In genomic region chr2:238125127-238125885, GRCh38 we compare ENCODE assay signal across 32 cellular contexts. TPM values are rescaled to one million over a fixed set of nuclear protein-coding genes. Genes with fewer than 3 reads are reported as not detected.
"Had no signal": no experiment of that assay in that cellular context is flagged by ENCODE, and none has a peak within 500 bp of the region (broad histone marks: within the 10 kb centered on the region; RNA-seq: fewer than 3 reads in every experiment).

No MANE protein-coding gene starts in this region.

- H3K36me3 Mint-ChIP-seq: activated CD8-positive, alpha-beta memory T cell treated with anti-CD3 and anti-CD28 coated beads, Interleukin-2, amount 10 ng/mL, durations not matched to agents 7 days and 5 days; activated naive CD4-positive, alpha-beta T cell treated with anti-CD3 and anti-CD28 coated beads, Interleukin-2, amount 50 U/mL, for 24 hours; immature natural killer cell; memory B cell; stimulated activated memory B cell treated with anti-CD40 and anti-IgM and Interleukin-4, amounts not matched to agents 10 μg/mL and 1 μg/mL and 100 μg/mL, for 72 hours; T-cell had no signal

- H3K27ac Mint-ChIP-seq: activated CD4-positive, alpha-beta T cell treated with anti-CD3 and anti-CD28 coated beads, Interleukin-2, amount 10 ng/mL, durations not matched to agents 24 days and 14 days; activated CD8-positive, alpha-beta memory T cell treated with anti-CD3 and anti-CD28 coated beads, Interleukin-2, amount 10 ng/mL, durations not matched to agents 7 days and 5 days; activated CD8-positive, alpha-beta T cell treated with anti-CD3 and anti-CD28 coated beads for 36 hours; activated naive CD4-positive, alpha-beta T cell treated with anti-CD3 and anti-CD28 coated beads, Interleukin-2, amount 50 U/mL, for 24 hours; activated T-helper 1 cell treated with anti-CD3 and anti-CD28 coated beads, Interleukin-12 subunit alpha, Interleukin-12 subunit beta, Interleukin-2, Interleukin-4 antibody, amounts not matched to agents 30 ng/mL and 10 ng/mL and 1 ng/mL, durations not matched to agents 14 hours and 24 hours and 36 hours; dendritic cell treated with granulocyte-macrophage colony-stimulating factor and Interleukin-4, amounts not matched to agents 40 ng/mL and 50 ng/mL, for 4 days; memory B cell; stimulated activated memory B cell treated with anti-CD40 and anti-IgM and Interleukin-4, amounts not matched to agents 10 μg/mL and 1 μg/mL and 100 μg/mL, for 72 hours; T-cell; T-helper 2 cell treated with Interferon-gamma antibody and Interleukin-4, amounts not matched to agents 5 μg/mL and 100 μg/mL, for 36 hours had no signal

- H3K27ac ChIP-seq: body of pancreas, cardiac muscle cell, hepatocyte, ovary, stomach, suprapubic skin, tibial nerve, VCaP had no signal

- DNase-seq: activated CD4-positive, alpha-beta T cell treated with anti-CD3 and anti-CD28 coated beads, Interleukin-2, amount 10 ng/mL, durations not matched to agents 24 days and 14 days; activated CD8-positive, alpha-beta memory T cell treated with anti-CD3 and anti-CD28 coated beads, Interleukin-2, amount 10 ng/mL, durations not matched to agents 7 days and 5 days; activated CD8-positive, alpha-beta T cell treated with anti-CD3 and anti-CD28 coated beads for 36 hours; activated gamma-delta T cell; activated T-cell treated with anti-CD3 and anti-CD28 coated beads for 4 hours; anterior cingulate cortex; body of pancreas; effector CD4-positive, alpha-beta T cell; foreskin fibroblast; immature natural killer cell; kidney glomerular epithelial cell; ovary; small intestine; stimulated activated CD4-positive, alpha-beta T cell treated with anti-CD3 and anti-CD28 coated beads, Interleukin-15, amount 100 ng/mL, for 24 hours; stomach; T-cell had no signal

- H3K4me3 ChIP-seq: body of pancreas, cardiac muscle cell, hepatocyte, ovary, stomach, suprapubic skin, tibial nerve had no signal

- H3K27me3 Mint-ChIP-seq: activated CD4-positive, alpha-beta T cell treated with anti-CD3 and anti-CD28 coated beads, Interleukin-2, amount 10 ng/mL, durations not matched to agents 24 days and 14 days; activated CD8-positive, alpha-beta memory T cell treated with anti-CD3 and anti-CD28 coated beads, Interleukin-2, amount 10 ng/mL, durations not matched to agents 7 days and 5 days; activated CD8-positive, alpha-beta T cell treated with anti-CD3 and anti-CD28 coated beads for 36 hours; activated naive CD4-positive, alpha-beta T cell treated with anti-CD3 and anti-CD28 coated beads, Interleukin-2, amount 50 U/mL, for 24 hours; memory B cell; stimulated activated memory B cell treated with anti-CD40 and anti-IgM and Interleukin-4, amounts not matched to agents 10 μg/mL and 1 μg/mL and 100 μg/mL, for 72 hours; T-cell had no signal

- H3K9me3 ChIP-seq: body of pancreas, ovary, stomach, suprapubic skin, tibial nerve had no signal

- H3K9me3 Mint-ChIP-seq: activated CD4-positive, alpha-beta T cell treated with anti-CD3 and anti-CD28 coated beads, Interleukin-2, amount 10 ng/mL, durations not matched to agents 24 days and 14 days; activated CD8-positive, alpha-beta T cell treated with anti-CD3 and anti-CD28 coated beads for 36 hours; activated naive CD4-positive, alpha-beta T cell treated with anti-CD3 and anti-CD28 coated beads, Interleukin-2, amount 50 U/mL, for 24 hours; activated T-helper 1 cell treated with anti-CD3 and anti-CD28 coated beads, Interleukin-12 subunit alpha, Interleukin-12 subunit beta, Interleukin-2, Interleukin-4 antibody, amounts not matched to agents 30 ng/mL and 10 ng/mL and 1 ng/mL, durations not matched to agents 14 hours and 24 hours and 36 hours; dendritic cell treated with granulocyte-macrophage colony-stimulating factor and Interleukin-4, amounts not matched to agents 40 ng/mL and 50 ng/mL, for 4 days; immature natural killer cell; memory B cell; neural crest cell; stimulated activated memory B cell treated with anti-CD40 and anti-IgM and Interleukin-4, amounts not matched to agents 10 μg/mL and 1 μg/mL and 100 μg/mL, for 72 hours; T-cell; T-helper 2 cell treated with Interferon-gamma antibody and Interleukin-4, amounts not matched to agents 5 μg/mL and 100 μg/mL, for 36 hours had no signal

- H3K27me3 ChIP-seq: body of pancreas, cardiac muscle cell, hepatocyte, ovary had no signal

- H3K4me3 Mint-ChIP-seq: activated CD4-positive, alpha-beta T cell treated with anti-CD3 and anti-CD28 coated beads, Interleukin-2, amount 10 ng/mL, durations not matched to agents 24 days and 14 days; activated CD8-positive, alpha-beta memory T cell treated with anti-CD3 and anti-CD28 coated beads, Interleukin-2, amount 10 ng/mL, durations not matched to agents 7 days and 5 days; activated CD8-positive, alpha-beta T cell treated with anti-CD3 and anti-CD28 coated beads for 36 hours; activated naive CD4-positive, alpha-beta T cell treated with anti-CD3 and anti-CD28 coated beads, Interleukin-2, amount 50 U/mL, for 24 hours; activated T-helper 1 cell treated with anti-CD3 and anti-CD28 coated beads, Interleukin-12 subunit alpha, Interleukin-12 subunit beta, Interleukin-2, Interleukin-4 antibody, amounts not matched to agents 30 ng/mL and 10 ng/mL and 1 ng/mL, durations not matched to agents 14 hours and 24 hours and 36 hours; dendritic cell treated with granulocyte-macrophage colony-stimulating factor and Interleukin-4, amounts not matched to agents 40 ng/mL and 50 ng/mL, for 4 days; immature natural killer cell; memory B cell; neural crest cell; stimulated activated memory B cell treated with anti-CD40 and anti-IgM and Interleukin-4, amounts not matched to agents 10 μg/mL and 1 μg/mL and 100 μg/mL, for 72 hours; T-cell; T-helper 2 cell treated with Interferon-gamma antibody and Interleukin-4, amounts not matched to agents 5 μg/mL and 100 μg/mL, for 36 hours had no signal

- H3K36me3 ChIP-seq: cardiac muscle cell, ovary, stomach, suprapubic skin, tibial nerve had no signal

- H3K4me1 Mint-ChIP-seq: activated CD4-positive, alpha-beta T cell treated with anti-CD3 and anti-CD28 coated beads, Interleukin-2, amount 10 ng/mL, durations not matched to agents 24 days and 14 days; activated CD8-positive, alpha-beta memory T cell treated with anti-CD3 and anti-CD28 coated beads, Interleukin-2, amount 10 ng/mL, durations not matched to agents 7 days and 5 days; activated naive CD4-positive, alpha-beta T cell treated with anti-CD3 and anti-CD28 coated beads, Interleukin-2, amount 50 U/mL, for 24 hours; immature natural killer cell; memory B cell; neural crest cell; T-cell had no signal

- ATAC-seq: activated CD4-positive, CD25-positive, alpha-beta regulatory T cell treated with anti-CD3 and anti-CD28 coated beads, Interleukin-2, amount 50 U/mL, for 24 hours; activated CD8-positive, alpha-beta memory T cell treated with anti-CD3 and anti-CD28 coated beads, Interleukin-2, amount 10 ng/mL, durations not matched to agents 7 days and 5 days; activated CD8-positive, alpha-beta T cell treated with anti-CD3 and anti-CD28 coated beads for 36 hours; body of pancreas; sciatic nerve; stimulated activated memory B cell treated with anti-CD40 and anti-IgM and Interleukin-4, amounts not matched to agents 10 μg/mL and 1 μg/mL and 100 μg/mL, for 72 hours; T-cell had no signal

RNA-seq across cellular contexts. Expression of gene KLHL30, which starts 13.2 kb away (rescaled TPM):
- total RNA-seq: activated CD4-positive, alpha-beta T cell treated with anti-CD3 and anti-CD28 coated beads, Interleukin-2, amount 10 ng/mL, durations not matched to agents 24 days and 14 days; activated CD8-positive, alpha-beta memory T cell treated with anti-CD3 and anti-CD28 coated beads, Interleukin-2, amount 10 ng/mL, durations not matched to agents 7 days and 5 days; activated CD8-positive, alpha-beta T cell treated with anti-CD3 and anti-CD28 coated beads for 36 hours; activated T-helper 1 cell treated with anti-CD3 and anti-CD28 coated beads, Interleukin-12 subunit alpha, Interleukin-12 subunit beta, Interleukin-2, Interleukin-4 antibody, amounts not matched to agents 30 ng/mL and 10 ng/mL and 1 ng/mL, durations not matched to agents 14 hours and 24 hours and 36 hours; hepatocyte; mononuclear cell; pulmonary artery endothelial cell; T-cell had no signal
- polyA plus RNA-seq: immature natural killer cell had no signal

RNA-seq across cellular contexts. Expression of gene ESPNL, which starts 25.2 kb away (rescaled TPM):
- total RNA-seq: body of pancreas, sciatic nerve had no signal
- polyA plus RNA-seq: immature natural killer cell had no signal

RNA-seq across cellular contexts. Expression of gene ERFE, which starts 33.5 kb away (rescaled TPM):
- total RNA-seq: activated CD8-positive, alpha-beta memory T cell treated with anti-CD3 and anti-CD28 coated beads, Interleukin-2, amount 10 ng/mL, durations not matched to agents 7 days and 5 days; activated T-helper 1 cell treated with anti-CD3 and anti-CD28 coated beads, Interleukin-12 subunit alpha, Interleukin-12 subunit beta, Interleukin-2, Interleukin-4 antibody, amounts not matched to agents 30 ng/mL and 10 ng/mL and 1 ng/mL, durations not matched to agents 14 hours and 24 hours and 36 hours; suprapubic skin; T-cell; tibial nerve had no signal
